In the genomic region with DNA sequence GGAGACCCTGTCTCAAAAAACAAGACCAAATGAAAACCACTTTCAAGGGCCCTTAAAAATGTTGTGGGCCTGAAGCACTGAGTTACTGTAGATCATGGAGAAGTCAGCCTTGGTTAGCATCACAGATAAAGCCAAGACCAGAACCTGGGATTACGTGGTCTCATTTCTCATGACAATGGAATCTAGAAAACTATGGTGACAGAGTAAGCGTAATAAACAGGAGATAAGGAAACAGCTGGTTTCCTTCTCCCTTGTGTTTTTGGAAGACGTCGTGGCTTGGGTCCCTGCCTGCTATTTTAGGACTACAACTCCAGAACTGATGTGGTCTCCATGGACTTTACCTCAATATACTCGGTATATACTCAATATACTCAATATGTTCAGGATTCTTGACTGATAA, we compare ENCODE assay signal across 15 cellular contexts.
DNase-seq lines count a peak whose midpoint lies in the region; FAIRE-seq and TF ChIP-seq lines count a peak whose summit lies in the region.
"Had no signal": no experiment of that assay in that cellular context is flagged by ENCODE, and none has a peak within 500 bp of the region (broad histone marks: within the 10 kb centered on the region; RNA-seq: fewer than 3 reads in every experiment).

No MANE protein-coding gene starts in this region.

- CTCF ChIA-PET in endothelial cell of umbilical vein (lab: Charles Lee), result no interaction called here

- H3K4me1 ChIP-seq in endothelial cell of umbilical vein (ENCODE audit: control insufficient read depth, extremely low read depth, insufficient read depth, low read length) (no peaks in the 10 kb centered on the region), mesodermal cell (ENCODE audit: control insufficient read depth, insufficient read depth, low read length, poor library complexity, severe bottlenecking) (peaks cover 7% of the 10 kb centered on the region)

- peak; percentile 62 for DNase-seq in AG10803 (ENCODE audit: low read depth)
- DNase-seq in M059J (ENCODE audit: low read depth), result peak; percentile 84
- peak; percentile 25 for DNase-seq in endothelial cell of umbilical vein (ENCODE audit: low read depth, low spot score)
- no peak for DNase-seq in erythroblast (lab: John Stamatoyannopoulos, UW)
- no peak for DNase-seq in cerebellar cortex (ENCODE audit: low spot score)
- no peak for DNase-seq in HUDEP-2 (lab: John Stamatoyannopoulos, UW; ENCODE audit: unreplicated experiment in 76 of 76)
- DNase-seq in HPDE6-E6E7 (ENCODE audit: extremely low spot score), result no peak
- DNase-seq: activated CD8-positive, alpha-beta T cell treated with anti-CD3 and anti-CD28 coated beads for 36 hours; adrenal gland; NCI-H1092 treated with DMSO at 0.1 percent for 48 hours; NCI-H345; stimulated activated CD4-positive, alpha-beta T cell treated with anti-CD3 and anti-CD28 coated beads, Interleukin-4, amount 100 ng/mL, for 4 hours; transverse colon had no signal

- H3K36me3 ChIP-seq in endothelial cell of umbilical vein (ENCODE audit: control insufficient read depth in 2 of 2, extremely low read depth in 1 of 2, insufficient read depth in 2 of 2, low read length in 2 of 2) (no peaks in the 10 kb centered on the region), mesodermal cell (ENCODE audit: control insufficient read depth, insufficient read depth, low read length) (no peaks in the 10 kb centered on the region)
- H3K36me3 ChIP-seq: adrenal gland, transverse colon had no signal

- no peaks in the 10 kb centered on the region for H3K79me2 ChIP-seq in endothelial cell of umbilical vein (ENCODE audit: control insufficient read depth, insufficient read depth, low read length)

- WGBS in mesodermal cell (ENCODE audit: insufficient coverage in 2 of 2), 2 experiments, result 57 to 73% methylated on average over 3 to 4 of the region's 5 CpGs

- H3K27me3 ChIP-seq in endothelial cell of umbilical vein (ENCODE audit: control insufficient read depth in 2 of 2, insufficient read depth in 2 of 2, low read length in 2 of 2), result peaks cover 2% of the 10 kb centered on the region in 2 experiments
- H3K27me3 ChIP-seq: adrenal gland, transverse colon had no signal

- POLR2A ChIA-PET in endothelial cell of umbilical vein (lab: Charles Lee), result no interaction called here

- H3K4me3 ChIP-seq in AG10803 (ENCODE audit: low read length) (no peak overlapping the region), endothelial cell of umbilical vein (replicated peaks in 1 of 3; ENCODE audit: insufficient read depth in 1 of 3, low read depth in 1 of 3, low read length in 3 of 3) (no peak overlapping the region), mesodermal cell (ENCODE audit: extremely low read depth, insufficient read depth, low read length, poor library complexity, severe bottlenecking) (no peak overlapping the region)
- H3K4me3 ChIP-seq: adrenal gland, lung, transverse colon had no signal

- H2AFZ ChIP-seq in endothelial cell of umbilical vein (ENCODE audit: low read depth, low read length), result no peak overlapping the region

- no peak for FAIRE-seq in endothelial cell of umbilical vein (lab: Jason Lieb, UNC)

- H3K27ac ChIP-seq in endothelial cell of umbilical vein (ENCODE audit: insufficient read depth, low read depth, low read length) (no peak overlapping the region), mesodermal cell (ENCODE audit: low read depth, low read length, severe bottlenecking) (peak overlapping the region; percentile 46)
- H3K27ac ChIP-seq: adrenal gland, transverse colon had no signal

- TF ChIP-seq CTCF in AG10803 (conservative IDR thresholded peaks at IDR 0.05; ENCODE audit: low read length), result no peak
- no peak for TF ChIP-seq CTCF in endothelial cell of umbilical vein (IDR thresholded peaks at IDR 0.05; ENCODE audit: extremely low read depth in 1 of 2, insufficient read depth in 1 of 2, low read depth in 1 of 2, low read length in 2 of 2)

- H4K20me1 ChIP-seq in endothelial cell of umbilical vein (replicated peaks; ENCODE audit: control insufficient read depth, extremely low read depth, insufficient read depth, low read length), result no peaks in the 10 kb centered on the region

- H3K9ac ChIP-seq in endothelial cell of umbilical vein (replicated peaks; ENCODE audit: extremely low read depth, insufficient read depth, low read length), result no peak overlapping the region

- H3K9me1 ChIP-seq in endothelial cell of umbilical vein (replicated peaks; ENCODE audit: control insufficient read depth, extremely low read depth, insufficient read depth, low read length), result no peaks in the 10 kb centered on the region

- intact Hi-C loops in endothelial cell of umbilical vein (cut with micrococcal nuclease), result no loop called here

- dilution Hi-C loops in endothelial cell of umbilical vein (cut with MboI; ENCODE audit: extremely low pct_ligation_motif_present, low sequenced_read_pairs), result no loop called here

- H3K9me3 ChIP-seq in endothelial cell of umbilical vein (replicated peaks; ENCODE audit: control insufficient read depth, insufficient read depth, low read length), result no peaks in the 10 kb centered on the region
- no peaks in the 10 kb centered on the region for H3K9me3 ChIP-seq in mesodermal cell (ENCODE audit: control insufficient read depth, low read length)
- H3K9me3 ChIP-seq: adrenal gland, transverse colon had no signal

- H3K4me2 ChIP-seq in endothelial cell of umbilical vein (ENCODE audit: insufficient read depth, low read length), result no peak overlapping the region

- BruUV-seq in endothelial cell of umbilical vein (replicated peaks; lab: Mats Ljungman, UMichigan), result no TSS peak

- TF ChIP-seq POLR2A in endothelial cell of umbilical vein (IDR thresholded peaks at IDR 0.05; ENCODE audit: low read depth, low read length) (no peak), erythroblast (IDR thresholded peaks at IDR 0.05; ENCODE audit: low read length) (no peak)

TF ChIP-seq in endothelial cell of umbilical vein, 7 proteins besides CTCF, POLR2A, EP300 and RAD21:
- TF ChIP-seq GATA2 (IDR thresholded peaks at IDR 0.05; ENCODE audit: insufficient read depth, insufficient read length, low read depth, low read length) (no peak), POLR2AphosphoS5 (IDR thresholded peaks at IDR 0.05; ENCODE audit: insufficient read depth, low read depth, low read length) (no peak), JUN (IDR thresholded peaks at IDR 0.05; ENCODE audit: borderline replicate concordance, insufficient read depth, insufficient read length, low read depth) (no peak), FOS (IDR thresholded peaks at IDR 0.05; ENCODE audit: borderline replicate concordance, insufficient read depth, low read length) (no peak), EZH2 (IDR thresholded peaks at IDR 0.05; ENCODE audit: borderline replicate concordance, low read depth, low read length, severe bottlenecking) (no peak), MYC (IDR thresholded peaks at IDR 0.05; ENCODE audit: low read depth, low read length) (no peak)
- TF ChIP-seq, protein P1, sequence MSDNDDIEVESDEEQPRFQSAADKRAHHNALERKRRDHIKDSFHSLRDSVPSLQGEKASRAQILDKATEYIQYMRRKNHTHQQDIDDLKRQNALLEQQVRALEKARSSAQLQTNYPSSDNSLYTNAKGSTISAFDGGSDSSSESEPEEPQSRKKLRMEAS (IDR thresholded peaks at IDR 0.05; ENCODE audit: insufficient read depth, insufficient read length), result no peak
TF ChIP-seq in endothelial cell of umbilical vein: peak in this region for 0.

Comparison
In these comparisons a context has a peak if more than half of its experiments do, and no peak if none do; other contexts are left out.
1. DNase-seq: peak in AG10803 (single experiment), M059J (single experiment) and endothelial cell of umbilical vein (single experiment); none in erythroblast (0 of 2), cerebellar cortex (single experiment), HUDEP-2 (0 of 76) and HPDE6-E6E7 (single experiment).